9 cellular contexts compared by ENCODE assay signal in genomic region chrX:19373034-19373891, GRCh38. TPM values are rescaled to one million over a fixed set of nuclear protein-coding genes. Genes with fewer than 3 reads are reported as not detected.
DNase-seq lines count a peak whose midpoint lies in the region; ATAC-seq, FAIRE-seq and TF ChIP-seq lines count a peak whose summit lies in the region.
"Had no signal": no experiment of that assay in that cellular context is flagged by ENCODE, and none has a peak within 500 bp of the region (broad histone marks: within the 10 kb centered on the region; RNA-seq: fewer than 3 reads in every experiment).

No MANE protein-coding gene starts in this region.

- no peaks in the 10 kb centered on the region for H3K36me3 ChIP-seq in ACC112 (ENCODE audit: insufficient read depth, low read length)
- H3K36me3 ChIP-seq in bronchial epithelial cell (ENCODE audit: control insufficient read depth, insufficient read depth, low read length), result no peaks in the 10 kb centered on the region
- H3K36me3 ChIP-seq: cardiac muscle cell had no signal

- H3K4me1 Mint-ChIP-seq in IgD-negative memory B cell, result peaks cover 2 to 6% (median 6%) of the 10 kb centered on the region in 3 donors
- H3K4me1 Mint-ChIP-seq in naive thymus-derived CD8-positive, alpha-beta T cell, result peaks cover 2 to 10% (median 3%) of the 10 kb centered on the region in 4 donors

- POLR2A ChIA-PET in naive thymus-derived CD8-positive, alpha-beta T cell (lab: Charles Lee), result no interaction called here

- H3K4me3 ChIP-seq in ACC112 (ENCODE audit: low read depth, low read length) (peak overlapping the region; percentile 75), bronchial epithelial cell (ENCODE audit: low read depth, low read length) (peak overlapping the region; percentile 30)

- H3K27ac ChIP-seq in ACC112 (ENCODE audit: low read depth, low read length), result no peak overlapping the region
- H3K27ac ChIP-seq: cardiac muscle cell had no signal

- H3K4me3 Mint-ChIP-seq in IgD-negative memory B cell, result peak overlapping the region in 3 of 4 donors; percentile 74 to 96 (median 93)
- peak overlapping the region; percentile 79 to 97 (median 92) for H3K4me3 Mint-ChIP-seq in naive thymus-derived CD8-positive, alpha-beta T cell

- H2AFZ ChIP-seq in ACC112 (ENCODE audit: low read length, unreplicated experiment), result no peak overlapping the region

- no peak for FAIRE-seq in bronchial epithelial cell (lab: Jason Lieb, UNC)

- peaks cover 4% of the 10 kb centered on the region; the same call in 1 of the 2 replicates for H3K27me3 ChIP-seq in ACC112 (ENCODE audit: insufficient read depth, low read length)
- no peaks in the 10 kb centered on the region for H3K27me3 ChIP-seq in bronchial epithelial cell (ENCODE audit: control insufficient read depth, insufficient read depth, low read length)

- peaks cover 1% of the 10 kb centered on the region for H3K36me3 Mint-ChIP-seq in IgD-negative memory B cell
- H3K36me3 Mint-ChIP-seq in naive thymus-derived CD8-positive, alpha-beta T cell, result no peaks in the 10 kb centered on the region

- no peak for TF ChIP-seq CTCF in bronchial epithelial cell (IDR thresholded peaks at IDR 0.05; ENCODE audit: insufficient read depth, low read length, severe bottlenecking)

- ATAC-seq in naive thymus-derived CD8-positive, alpha-beta T cell, result no peak
- ATAC-seq in HG03565 (IDR thresholded peaks at IDR 0.05; ENCODE audit: unreplicated experiment) (no peak), HG03342 (IDR thresholded peaks at IDR 0.05; ENCODE audit: unreplicated experiment) (no peak)

- H3K9me3 Mint-ChIP-seq in IgD-negative memory B cell, result peaks cover 0 to 2% (median 0%) of the 10 kb centered on the region in 3 donors
- peaks cover 0 to 4% (median 0%) of the 10 kb centered on the region in 9 donors for H3K9me3 Mint-ChIP-seq in naive thymus-derived CD8-positive, alpha-beta T cell

- no peak overlapping the region for H3K27ac Mint-ChIP-seq in IgD-negative memory B cell
- H3K27ac Mint-ChIP-seq in naive thymus-derived CD8-positive, alpha-beta T cell, result peak overlapping the region in 1 of 10 donors; percentile 7

- H3K27me3 Mint-ChIP-seq in IgD-negative memory B cell, result no peaks in the 10 kb centered on the region
- H3K27me3 Mint-ChIP-seq in naive thymus-derived CD8-positive, alpha-beta T cell, result peaks cover 0 to 2% (median 0%) of the 10 kb centered on the region in 5 donors

- peaks cover 2% of the 10 kb centered on the region for H3K4me1 ChIP-seq in ACC112 (ENCODE audit: control insufficient read depth, insufficient read depth, low read length, unreplicated experiment)

- H3K79me2 ChIP-seq in ACC112 (ENCODE audit: control insufficient read depth, insufficient read depth, low read length, unreplicated experiment), result no peaks in the 10 kb centered on the region

- DNase-seq in bronchial epithelial cell (ENCODE audit: low read depth) (no peak), amniotic stem cell (lab: John Stamatoyannopoulos, UW) (no peak), NK-92 (lab: John Stamatoyannopoulos, UW; ENCODE audit: unreplicated experiment) (no peak)
- no peak for DNase-seq in naive thymus-derived CD8-positive, alpha-beta T cell

RNA-seq across cellular contexts. Expression of gene PDHA1, which starts 29.5 kb away (rescaled TPM):
- 96.4 TPM for polyA plus RNA-seq in IgD-negative memory B cell
- total RNA-seq in bronchial epithelial cell, result 87.9 and 182 TPM in 2 replicates
- 100 to 1,000 TPM; 125 to 130 TPM for total RNA-seq in naive thymus-derived CD8-positive, alpha-beta T cell
- polyA plus RNA-seq in naive thymus-derived CD8-positive, alpha-beta T cell, result 10 to 100 TPM; 79.5 to 85.4 (median 82.7) TPM
